8 cellular contexts compared by ENCODE assay signal in the genomic region with DNA sequence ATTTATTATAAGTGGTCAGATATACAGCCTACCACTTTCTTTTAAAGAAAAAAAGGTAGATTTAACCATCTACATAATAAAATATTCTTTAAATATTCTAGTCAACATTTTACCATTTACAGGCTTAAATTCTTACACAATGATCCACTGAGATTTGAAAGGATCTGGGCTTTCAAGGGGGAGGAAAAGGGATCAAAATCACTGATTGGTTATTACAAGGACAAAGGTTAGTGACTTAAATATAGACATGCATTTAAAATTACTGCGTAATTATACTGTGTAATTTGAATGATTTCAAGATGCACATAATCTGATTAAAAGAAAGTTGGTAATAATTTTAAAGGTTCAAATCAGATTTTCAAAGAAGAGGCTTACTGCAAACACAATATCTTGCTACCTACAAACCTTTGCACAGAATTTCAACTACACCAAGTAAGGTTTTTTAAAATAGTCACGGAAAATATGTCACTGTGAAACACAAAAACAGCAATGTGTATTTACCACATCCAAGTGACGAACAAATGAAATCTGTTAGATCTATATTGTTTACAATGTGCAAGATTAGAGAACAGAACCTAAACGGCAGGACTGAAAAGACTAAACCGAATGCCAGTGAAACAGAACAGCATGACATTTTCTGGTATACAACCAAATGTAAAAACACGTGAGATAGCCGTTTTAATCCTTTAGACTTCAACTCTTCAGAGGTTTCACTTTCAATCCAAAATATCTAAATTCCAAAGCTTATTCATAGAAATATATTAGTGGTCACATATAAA. TPM values are rescaled to one million over a fixed set of nuclear protein-coding genes. Genes with fewer than 3 reads are reported as not detected.
DNase-seq lines count a peak whose midpoint lies in the region; ATAC-seq and TF ChIP-seq lines count a peak whose summit lies in the region.

No MANE protein-coding gene starts in this region.

- WGBS in heart right ventricle, 2 donors, result 36 to 51% methylated on average over 7 of the region's 7 CpGs

- ATAC-seq in heart right ventricle, result peak in 1 of 8 donors; percentile 4
- no peak for ATAC-seq in left cardiac atrium
- peak; percentile 24 to 48 (median 32) for ATAC-seq in T-cell (replicated peaks in 1 of 4)
- no peak for ATAC-seq in GM21529 (IDR thresholded peaks at IDR 0.05; ENCODE audit: unreplicated experiment)

- no peak for TF ChIP-seq POLR2A in vagina (IDR thresholded peaks at IDR 0.05)

- CTCF ChIA-PET in T-cell (lab: Charles Lee), result interaction anchor here in 1 of 2 donors (0.7 to 2.1 kb wide), 6 partner anchors 39 to 344 kb away, joined by 3 to 9 read pairs (median 4); partner anchors contain the start of gene RTN4

- peak overlapping the region; percentile 85 to 95 for H3K27ac Mint-ChIP-seq in T-cell

- H3K9me3 Mint-ChIP-seq in T-cell, result no peaks in the 10 kb centered on the region

- POLR2A ChIA-PET in T-cell (lab: Charles Lee), result interaction anchor here (0.6 to 1.6 kb wide), 5 partner anchors 16 to 49 kb away, joined by 3 to 4 read pairs (median 3); no protein-coding TSS in a partner anchor

- no peaks in the 10 kb centered on the region for H3K9me3 ChIP-seq in heart right ventricle
- H3K9me3 ChIP-seq in vagina, result no peaks in the 10 kb centered on the region

- H3K27me3 ChIP-seq in heart right ventricle, result no peaks in the 10 kb centered on the region
- no peaks in the 10 kb centered on the region for H3K27me3 ChIP-seq in layer of hippocampus (ENCODE audit: control insufficient read depth, insufficient read depth, low read length)
- no peaks in the 10 kb centered on the region for H3K27me3 ChIP-seq in vagina

- H3K4me3 ChIP-seq in heart right ventricle, result peak overlapping the region in 8 of 10 donors; percentile 8 to 46 (median 41)
- H3K4me3 ChIP-seq in vagina, result peak overlapping the region; percentile 23 to 30

- H3K36me3 Mint-ChIP-seq in T-cell, result peaks cover 3% of the 10 kb centered on the region

- intact Hi-C loops in heart right ventricle (cut with DNase I), result loop anchor here in 6 of 10 donors (5.0 to 10.0 kb wide), 7 partner anchors 38 to 285 kb away; partner anchors contain the start of gene EML6 (in 1 of the 6)
- intact Hi-C loops in left cardiac atrium (cut with DNase I), result no loop called here
- intact Hi-C loops in vagina (cut with DNase I), result loop anchor here (10.0 kb wide), 1 partner anchor 155 kb away; no protein-coding TSS in a partner anchor

- H3K36me3 ChIP-seq in heart right ventricle (no peaks in the 10 kb centered on the region), vagina (no peaks in the 10 kb centered on the region)

- TF ChIP-seq CTCF in heart right ventricle (IDR thresholded peaks at IDR 0.05) (no peak), vagina (IDR thresholded peaks at IDR 0.05) (no peak)

- peaks cover 83 to 85% (median 85%) of the 10 kb centered on the region in 3 donors for H3K4me1 Mint-ChIP-seq in T-cell

- H3K4me1 ChIP-seq in heart right ventricle (peaks cover 0 to 82% (median 72%) of the 10 kb centered on the region in 9 donors), vagina (peaks cover 95% of the 10 kb centered on the region)

- H3K27me3 Mint-ChIP-seq in T-cell, result no peaks in the 10 kb centered on the region

- H3K27ac ChIP-seq in heart right ventricle, result peak overlapping the region in 5 of 10 donors; percentile 11 to 71 (median 29)
- H3K27ac ChIP-seq in layer of hippocampus (ENCODE audit: low read depth, low read length), result peak overlapping the region; percentile 62
- peak overlapping the region; percentile 50 for H3K27ac ChIP-seq in vagina

- no peak for DNase-seq in heart right ventricle
- no peak for DNase-seq in left cardiac atrium
- DNase-seq in T-cell, result no peak
- DNase-seq in vagina (ENCODE audit: extremely low spot score in 2 of 2), result no peak
- DNase-seq in midbrain (lab: John Stamatoyannopoulos, UW), result no peak
- DNase-seq in hypothalamus (lab: John Stamatoyannopoulos, UW), result no peak

- peak overlapping the region; percentile 85 to 90 (median 85) for H3K4me3 Mint-ChIP-seq in T-cell

RNA-seq across cellular contexts. Expression of gene RTN4, which starts 40.8 kb away (rescaled TPM):
- total RNA-seq in heart right ventricle (100 to 1,000 TPM in 5 of 10 donors, 10 to 100 TPM in 5; 40.6 to 163 (median 95.3) TPM), left cardiac atrium (100 to 1,000 TPM; 249 to 251 TPM), T-cell (10 to 100 TPM; 66.3 to 77.1 (median 75.4) TPM), vagina (174 TPM)
- 100 to 1,000 TPM in 1 of 2 donors, 10 to 100 TPM in 1; 82.8 to 126 TPM for polyA plus RNA-seq in heart right ventricle

Comparison
In these comparisons a context has a peak if more than half of its experiments do, and no peak if none do; other contexts are left out.
1. intact Hi-C loops: an anchor here in heart right ventricle (5.0 to 10.0 kb wide) and vagina (10.0 kb wide); none called in left cardiac atrium.
2. ATAC-seq: peak in T-cell (4 of 4); none in left cardiac atrium (0 of 2) and GM21529 (single experiment).